23 cellular contexts compared by ENCODE assay signal in genomic region chr12:95724767-95725166, GRCh38.
"Had no signal": no experiment of that assay in that cellular context is flagged by ENCODE, and none has a peak within 500 bp of the region (broad histone marks: within the 10 kb centered on the region; RNA-seq: fewer than 3 reads in every experiment).

No MANE protein-coding gene starts in this region.

- H3K9me3 ChIP-seq: right atrium auricular region, testis, tibial nerve, upper lobe of right lung, vagina had no signal

- H3K27ac Mint-ChIP-seq: natural killer cell treated with Interleukin-12 subunit alpha and Interleukin-12 subunit beta and Interleukin-15 and Interleukin-18, amount 100 ng/mL, for 72 hours; stimulated activated effector memory CD8-positive, alpha-beta T cell treated with anti-CD3 and anti-CD28 coated beads, Interleukin-12 subunit alpha, Interleukin-12 subunit beta, amount 100 ng/mL, for 72 hours; stimulated activated naive CD8-positive, alpha-beta T cell treated with anti-CD3 and anti-CD28 coated beads, Interleukin-15, Interleukin-2, amounts not matched to agents 100 ng/mL and 50 ng/mL, for 24 hours had no signal

- H2AFZ ChIP-seq: hepatocyte had no signal

- DNase-seq: cortex of kidney; dorsolateral prefrontal cortex; effector CD8-positive, alpha-beta T cell; foreskin melanocyte; head of caudate nucleus; kidney; left cardiac atrium; left ventricle myocardium superior; mesenchymal stem cell; midbrain; stimulated activated CD4-positive, alpha-beta T cell treated with anti-CD3 and anti-CD28 coated beads, Interleukin-4, amount 100 ng/mL, for 1 hour; stimulated activated CD8-positive, alpha-beta memory T cell treated with anti-CD3 and anti-CD28 coated beads, Interleukin-4, amount 100 ng/mL, for 48 hours; testis; upper lobe of right lung had no signal

- H3K27ac ChIP-seq: dorsolateral prefrontal cortex, hepatocyte, right atrium auricular region, testis, tibial nerve, upper lobe of right lung, vagina had no signal

- FAIRE-seq: kidney had no signal

- H3K4me2 ChIP-seq: hepatocyte, smooth muscle cell had no signal

- H3K36me3 ChIP-seq: right atrium auricular region, tibial nerve, upper lobe of right lung, vagina had no signal

- H3K27me3 ChIP-seq: dorsolateral prefrontal cortex, hepatocyte, testis, tibial nerve, upper lobe of right lung, vagina had no signal

- H3K36me3 Mint-ChIP-seq: stimulated activated effector memory CD8-positive, alpha-beta T cell treated with anti-CD3 and anti-CD28 coated beads, Interleukin-12 subunit alpha, Interleukin-12 subunit beta, amount 100 ng/mL, for 72 hours had no signal

- H3K79me2 ChIP-seq: hepatocyte had no signal

- ATAC-seq: left cardiac atrium; left ventricle myocardium superior; natural killer cell treated with Interleukin-12 subunit alpha and Interleukin-12 subunit beta and Interleukin-15 and Interleukin-18, amount 100 ng/mL, for 72 hours; stimulated activated effector memory CD8-positive, alpha-beta T cell treated with anti-CD3 and anti-CD28 coated beads, Interleukin-12 subunit alpha, Interleukin-12 subunit beta, amount 100 ng/mL, for 72 hours; upper lobe of right lung had no signal

- H3K4me1 Mint-ChIP-seq: stimulated activated effector memory CD8-positive, alpha-beta T cell treated with anti-CD3 and anti-CD28 coated beads, Interleukin-12 subunit alpha, Interleukin-12 subunit beta, amount 100 ng/mL, for 72 hours had no signal

- H3K4me3 ChIP-seq: dorsolateral prefrontal cortex, hepatocyte, lung, right atrium auricular region, smooth muscle cell, testis, tibial nerve, upper lobe of right lung, vagina had no signal

- H3K4me1 ChIP-seq: testis, upper lobe of right lung had no signal

- H3K9me3 Mint-ChIP-seq: natural killer cell treated with Interleukin-12 subunit alpha and Interleukin-12 subunit beta and Interleukin-15 and Interleukin-18, amount 100 ng/mL, for 72 hours had no signal

- H3K4me3 Mint-ChIP-seq: natural killer cell treated with Interleukin-12 subunit alpha and Interleukin-12 subunit beta and Interleukin-15 and Interleukin-18, amount 100 ng/mL, for 72 hours; stimulated activated effector memory CD8-positive, alpha-beta T cell treated with anti-CD3 and anti-CD28 coated beads, Interleukin-12 subunit alpha, Interleukin-12 subunit beta, amount 100 ng/mL, for 72 hours; stimulated activated naive CD8-positive, alpha-beta T cell treated with anti-CD3 and anti-CD28 coated beads, Interleukin-15, Interleukin-2, amounts not matched to agents 100 ng/mL and 50 ng/mL, for 24 hours had no signal
